Comparison of ENCODE assay signal across 9 cellular contexts in the genomic region with DNA sequence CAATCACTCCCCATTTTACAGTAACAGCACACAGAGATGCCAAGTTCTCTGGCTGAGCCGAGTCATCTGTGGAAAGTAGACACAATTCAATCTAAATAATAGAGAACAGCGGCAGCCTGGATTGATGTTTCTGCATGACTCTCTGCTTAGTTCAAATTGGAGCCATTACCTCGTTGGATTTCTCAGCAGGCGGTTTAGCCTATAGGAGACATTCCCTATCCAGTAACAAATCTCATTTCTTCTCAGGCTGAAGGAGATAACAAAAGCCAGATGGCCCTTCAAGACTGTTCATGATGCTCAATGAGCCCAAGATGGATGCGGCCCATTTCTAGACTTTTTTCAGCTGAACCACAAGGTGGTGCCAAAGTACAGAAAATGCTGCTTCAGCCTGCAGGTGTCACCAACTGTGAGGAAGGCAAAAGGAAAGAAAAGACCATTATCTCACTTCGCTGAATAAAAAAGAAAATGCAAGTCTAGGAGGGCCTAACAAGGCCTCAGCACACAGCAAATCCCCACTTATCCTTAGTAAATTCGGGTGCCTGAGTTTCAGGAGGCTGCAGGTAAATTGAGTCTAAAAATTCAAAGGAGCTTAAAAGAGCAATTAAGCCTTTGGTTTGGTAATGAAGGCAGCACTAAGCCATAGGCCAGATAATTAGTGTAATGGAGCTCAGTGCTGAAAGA.
DNase-seq lines count a peak whose midpoint lies in the region; ATAC-seq, FAIRE-seq and TF ChIP-seq lines count a peak whose summit lies in the region.
"Had no signal": no experiment of that assay in that cellular context is flagged by ENCODE, and none has a peak within 500 bp of the region (broad histone marks: within the 10 kb centered on the region; RNA-seq: fewer than 3 reads in every experiment).

No MANE protein-coding gene starts in this region.

- no peak overlapping the region for H3K4me3 ChIP-seq in keratinocyte (ENCODE audit: control insufficient read depth in 2 of 3, extremely low read depth in 1 of 3, insufficient read depth in 2 of 3, low read depth in 1 of 3, low read length in 3 of 3)
- H3K4me3 ChIP-seq: SK-N-MC had no signal

- peak; percentile 84 for ATAC-seq in HG02759 (IDR thresholded peaks at IDR 0.05; ENCODE audit: unreplicated experiment)

- H3K79me2 ChIP-seq in keratinocyte (ENCODE audit: control insufficient read depth, insufficient read depth, low read length), result no peaks in the 10 kb centered on the region

- H3K9me1 ChIP-seq in keratinocyte (ENCODE audit: control insufficient read depth, extremely low read depth, insufficient read depth, low read length), result no peaks in the 10 kb centered on the region

- dilution Hi-C loops in keratinocyte (cut with MboI; ENCODE audit: extremely low pct_ligation_motif_present, low sequenced_read_pairs), result no loop called here

- TF ChIP-seq POLR2A in GM12892 (IDR thresholded peaks at IDR 0.05; ENCODE audit: low read depth, low read length), result no peak

- H2AFZ ChIP-seq in keratinocyte (ENCODE audit: control insufficient read depth, low read length), result no peak overlapping the region

- no peak overlapping the region for H3K27ac ChIP-seq in keratinocyte (ENCODE audit: control insufficient read depth, insufficient read depth, low read length)
- H3K27ac ChIP-seq: SK-N-MC had no signal

- no peaks in the 10 kb centered on the region for H3K9me3 ChIP-seq in keratinocyte (ENCODE audit: control insufficient read depth, low read depth, low read length)

- TF ChIP-seq CTCF in keratinocyte (optimal IDR thresholded peaks at IDR 0.05 in 1 of 3, IDR thresholded peaks at IDR 0.05 in 1 of 3, conservative IDR thresholded peaks at IDR 0.05 in 1 of 3; ENCODE audit: extremely low read depth in 1 of 3, insufficient read depth in 2 of 3, low read length in 3 of 3), result peak; percentile 59 to 83 (median 74)

- no peak overlapping the region for H3K4me2 ChIP-seq in keratinocyte (ENCODE audit: control insufficient read depth, extremely low read depth, insufficient read depth, low read depth, low read length)

- no peaks in the 10 kb centered on the region for H4K20me1 ChIP-seq in keratinocyte (ENCODE audit: control insufficient read depth, extremely low read depth, insufficient read depth, low read length)

- FAIRE-seq in GM12892 (lab: Jason Lieb, UNC), result peak; percentile 77
- FAIRE-seq in keratinocyte (lab: Jason Lieb, UNC), result peak; percentile 61

- H3K9ac ChIP-seq in keratinocyte (ENCODE audit: control insufficient read depth, extremely low read depth, insufficient read depth, low read length), result no peak overlapping the region

- peaks cover 3% of the 10 kb centered on the region for H3K4me1 ChIP-seq in keratinocyte (ENCODE audit: control insufficient read depth, extremely low read depth, insufficient read depth, low read length)

- peak; percentile 79 for DNase-seq in AG08395 (ENCODE audit: low spot score)
- peak; percentile 27 for DNase-seq in GM12892 (ENCODE audit: insufficient read length)
- peak; percentile 39 for DNase-seq in NCI-H1092 (lab: John Stamatoyannopoulos, UW)
- peak; percentile 16 for DNase-seq in T follicular helper cell (ENCODE audit: low read depth)
- DNase-seq in central memory CD4-positive, alpha-beta T cell, result peak; percentile 53
- DNase-seq in keratinocyte (ENCODE audit: low read depth, low spot score), result peak; percentile 25
- DNase-seq in stimulated activated CD4-positive, alpha-beta T cell treated with anti-CD3 and anti-CD28 coated beads, Interleukin-2, amount 100 ng/mL, for 4 hours (ENCODE audit: low read depth), result peak; percentile 16

- H3K27me3 ChIP-seq in keratinocyte (ENCODE audit: control insufficient read depth, extremely low read depth, insufficient read depth, low read length), result no peaks in the 10 kb centered on the region

- no peaks in the 10 kb centered on the region for H3K36me3 ChIP-seq in keratinocyte (ENCODE audit: control insufficient read depth in 2 of 2, extremely low read depth in 1 of 2, insufficient read depth in 2 of 2, low read length in 2 of 2)

Comparison
In these comparisons a context has a peak if more than half of its experiments do, and no peak if none do; other contexts are left out.
1. DNase-seq: peak in every context shown above with its lines; median percentile 79 in AG08395; 53 in central memory CD4-positive, alpha-beta T cell; 39 in NCI-H1092; 27 in GM12892; 25 in keratinocyte; 16 in T follicular helper cell; 16 in stimulated activated CD4-positive, alpha-beta T cell treated with anti-CD3 and anti-CD28 coated beads, Interleukin-2, amount 100 ng/mL, for 4 hours.